ENCODE assay signal across 8 cellular contexts in genomic region chr2:174606336-174606735, GRCh38. TPM values are rescaled to one million over a fixed set of nuclear protein-coding genes. Genes with fewer than 3 reads are reported as not detected.
DNase-seq lines count a peak whose midpoint lies in the region; ATAC-seq, FAIRE-seq and TF ChIP-seq lines count a peak whose summit lies in the region.

No MANE protein-coding gene starts in this region.

- H3K9me2 ChIP-seq in GM23248 (ENCODE audit: insufficient read depth) = no peaks in the 10 kb centered on the region

- peaks cover 67% of the 10 kb centered on the region for H3K79me2 ChIP-seq in GM23248 (ENCODE audit: insufficient read depth)

- TF ChIP-seq EP300 in A549 (IDR thresholded peaks at IDR 0.05) = peak in 1 of 2 experiments; percentile 25; a peak in 1 of 5 replicates

- TF ChIP-seq POLR2A in A549 (IDR thresholded peaks at IDR 0.05; ENCODE audit: low read length) = no peak

- no peak for TF ChIP-seq RAD21 in A549 (conservative IDR thresholded peaks at IDR 0.05 in 1 of 2, IDR thresholded peaks at IDR 0.05 in 1 of 2)

- H3K4me3 ChIP-seq in A549 (no peak overlapping the region), GM23248 (0 out of 2 replicates have a peak overlapping the region, but pooled peaks have one; percentile 2), fibroblast of mammary gland (ENCODE audit: control insufficient read depth, low read depth, low read length) (no peak overlapping the region), tibial artery (no peak overlapping the region)

- H2AFZ ChIP-seq in GM23248 = no peak overlapping the region

- H3K36me3 ChIP-seq in GM23248 (ENCODE audit: low read depth) (no peaks in the 10 kb centered on the region), tibial artery (no peaks in the 10 kb centered on the region)

- in situ Hi-C loops in GM23248 (cut with MboI) = no loop called here

- H3K4me3 Mint-ChIP-seq in T-helper 17 cell = peak overlapping the region; percentile 67

- H3K9me3 ChIP-seq in A549 (no peaks in the 10 kb centered on the region), GM23248 (ENCODE audit: low read depth) (no peaks in the 10 kb centered on the region), T-helper 17 cell (ENCODE audit: control insufficient read depth, low read length, poor library complexity, severe bottlenecking) (no peaks in the 10 kb centered on the region), tibial artery (no peaks in the 10 kb centered on the region)

- H3K27ac ChIP-seq in A549 (peak overlapping the region; percentile 72 to 81), GM23248 (peak overlapping the region; percentile 93), tibial artery (peak overlapping the region; percentile 48 to 62)

- H3K36me3 Mint-ChIP-seq in T-helper 17 cell (ENCODE audit: low read depth) = peaks cover 2% of the 10 kb centered on the region

- intact Hi-C loops in tibial artery (cut with DNase I; ENCODE audit: low total_unique reads) = loop anchor here (10.0 kb wide), 1 partner anchor 142 kb away; no protein-coding TSS in a partner anchor

- 18% methylated on average over 3 of the region's 3 CpGs for WGBS in A549 (ENCODE audit: missing lambda C conversion rate)
- WGBS in GM23248 (ENCODE audit: low coverage in 1 of 2, low lambda C conversion rate in 2 of 2, missing lambda C conversion rate in 2 of 2), 2 experiments = 8 to 12% methylated on average over 3 of the region's 3 CpGs

- H3K4me1 ChIP-seq in A549 (peaks cover 47% of the 10 kb centered on the region), GM23248 (ENCODE audit: insufficient read depth) (peaks cover 38% of the 10 kb centered on the region), tibial artery (peaks cover 0 to 75% (median 45%) of the 10 kb centered on the region in 4 donors)

- DNase-seq in A549 (ENCODE audit: low read depth in 1 of 2, low spot score in 1 of 2) (peak; percentile 56 to 82), GM23248 (peak; percentile 95), T-helper 17 cell (no peak), fibroblast of mammary gland (ENCODE audit: low read depth) (peak; percentile 97), tibial artery (peak in 1 of 2 donors; percentile 57), ecto neural progenitor cell (ENCODE audit: low spot score) (no peak), GM19240 (ENCODE audit: insufficient read length, low spot score) (no peak)

- POLR2A ChIA-PET in A549 (lab: Yijun Ruan, JAX) = no interaction called here

- CTCF ChIA-PET in A549 (lab: Yijun Ruan, JAX) = interaction anchor here (0.8 to 3.8 kb wide), 6 partner anchors 20 to 91 kb away, joined by 3 to 12 read pairs (median 5); no protein-coding TSS in a partner anchor

- peak overlapping the region; percentile 75 for H3K9ac ChIP-seq in GM23248

- TF ChIP-seq CTCF in A549 (IDR thresholded peaks at IDR 0.05) (no peak), fibroblast of mammary gland (conservative IDR thresholded peaks at IDR 0.05; ENCODE audit: control insufficient read depth, insufficient read depth, low read depth, low read length) (no peak), tibial artery (IDR thresholded peaks at IDR 0.05) (no peak)

- peaks cover 65% of the 10 kb centered on the region for H3K4me1 Mint-ChIP-seq in T-helper 17 cell

- peak overlapping the region; percentile 98 for H3K27ac Mint-ChIP-seq in T-helper 17 cell

- H3K27me3 Mint-ChIP-seq in T-helper 17 cell = no peaks in the 10 kb centered on the region

- peak overlapping the region; percentile 80 for H3K4me2 ChIP-seq in A549
- peak overlapping the region; percentile 46 for H3K4me2 ChIP-seq in GM23248 (ENCODE audit: unreplicated experiment)

- peaks cover 34% of the 10 kb centered on the region for H3F3A ChIP-seq in GM23248 (ENCODE audit: insufficient read depth)

- H4K20me1 ChIP-seq in GM23248 (ENCODE audit: insufficient read depth) = no peaks in the 10 kb centered on the region

- H3K27me3 ChIP-seq in GM23248 (replicated peaks; ENCODE audit: insufficient read depth) (no peaks in the 10 kb centered on the region), tibial artery (no peaks in the 10 kb centered on the region)

- ATAC-seq in A549 = peak; percentile 91
- no peak for ATAC-seq in T-helper 17 cell
- ATAC-seq in HG02623 (IDR thresholded peaks at IDR 0.05; ENCODE audit: unreplicated experiment) = no peak

- no peak for FAIRE-seq in A549 (lab: Jason Lieb, UNC)

TF ChIP-seq in A549, 52 proteins besides CTCF, POLR2A, EP300 and RAD21:
- TF ChIP-seq JUN (IDR thresholded peaks at IDR 0.05) (no peak), MAFK (IDR thresholded peaks at IDR 0.05; ENCODE audit: partially characterized antibody) (no peak), JUNB (IDR thresholded peaks at IDR 0.05) (peak; percentile 56; the same call in 1 of the 2 replicates), FOSL2 (IDR thresholded peaks at IDR 0.05) (no peak), FOSL2 (CRISPR knock-in tag; IDR thresholded peaks at IDR 0.05) (peak; percentile 53), HOXB5 (CRISPR knock-in tag; IDR thresholded peaks at IDR 0.05) (peak; percentile 97), GATA3 (IDR thresholded peaks at IDR 0.05; ENCODE audit: borderline replicate concordance) (peak; percentile 53; the same call in 1 of the 2 replicates)
- TF ChIP-seq, protein P1, sequence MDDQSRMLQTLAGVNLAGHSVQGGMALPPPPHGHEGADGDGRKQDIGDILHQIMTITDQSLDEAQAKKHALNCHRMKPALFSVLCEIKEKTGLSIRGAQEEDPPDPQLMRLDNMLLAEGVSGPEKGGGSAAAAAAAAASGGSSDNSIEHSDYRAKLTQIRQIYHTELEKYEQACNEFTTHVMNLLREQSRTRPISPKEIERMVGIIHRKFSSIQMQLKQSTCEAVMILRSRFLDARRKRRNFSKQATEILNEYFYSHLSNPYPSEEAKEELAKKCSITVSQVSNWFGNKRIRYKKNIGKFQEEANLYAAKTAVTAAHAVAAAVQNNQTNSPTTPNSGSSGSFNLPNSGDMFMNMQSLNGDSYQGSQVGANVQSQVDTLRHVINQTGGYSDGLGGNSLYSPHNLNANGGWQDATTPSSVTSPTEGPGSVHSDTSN (IDR thresholded peaks at IDR 0.05) = peak; percentile 43; the same call in 1 of the 2 replicates
- TF ChIP-seq, protein P2, sequence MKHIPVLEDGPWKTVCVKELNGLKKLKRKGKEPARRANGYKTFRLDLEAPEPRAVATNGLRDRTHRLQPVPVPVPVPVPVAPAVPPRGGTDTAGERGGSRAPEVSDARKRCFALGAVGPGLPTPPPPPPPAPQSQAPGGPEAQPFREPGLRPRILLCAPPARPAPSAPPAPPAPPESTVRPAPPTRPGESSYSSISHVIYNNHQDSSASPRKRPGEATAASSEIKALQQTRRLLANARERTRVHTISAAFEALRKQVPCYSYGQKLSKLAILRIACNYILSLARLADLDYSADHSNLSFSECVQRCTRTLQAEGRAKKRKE (CRISPR knock-in tag; IDR thresholded peaks at IDR 0.05; ENCODE audit: low read depth) = 0 out of 2 replicates have a peak, but pooled peaks have one; percentile 30

RNA-seq across cellular contexts. Expression of gene WIPF1, which starts 8.7 kb away (rescaled TPM):
- polyA plus RNA-seq in A549 (2011; rRNA removed) (18.4 and 20.1 TPM in 2 replicates), A549 (2017; fragmentation: RNase III; extraction: RNeasy Plus Mini Kit Qiagen cat#74134 plus additional on column Dnase treatment) (13.2 to 16.4 TPM (median 16.0 TPM) in 3 replicates), GM23248 (2016; fragmentation: Nextera tagmentation; extraction: Ambion mirVana) (47.8 and 50.3 TPM in 2 replicates)
- 10.5 and 14.0 TPM in 2 replicates for polyA plus RNA-seq in A549 (2012; cell fraction: cytosol; rRNA removed)
- 9.9 and 11.3 TPM in 2 replicates for polyA plus RNA-seq in A549 (2012; cell fraction: nucleus; rRNA removed)
- 12.0 and 17.0 TPM in 2 replicates for polyA minus RNA-seq in A549 (2011; rRNA and poly(A)+ RNA removed)
- 20.1 and 21.4 TPM in 2 replicates for total RNA-seq in GM23248 (2014; rRNA removed; shearing (Covaris generic))
- 100 to 1,000 TPM; 368 to 424 TPM for total RNA-seq in T-helper 17 cell

Comparison
In these comparisons a context has a peak if more than half of its experiments do, and no peak if none do; other contexts are left out.
1. ATAC-seq: peak in A549 (2 of 2); none in T-helper 17 cell (single experiment) and HG02623 (single experiment).
2. DNase-seq: peak in A549 (2 of 2), GM23248 (single experiment) and fibroblast of mammary gland (single experiment); none in T-helper 17 cell (0 of 3), ecto neural progenitor cell (single experiment) and GM19240 (single experiment).
3. RNA of gene WIPF1, which starts 8.7 kb away (total RNA-seq): 368 to 424 TPM in T-helper 17 cell; 20.1 to 21.4 TPM in GM23248; every median in the first group is over 10 times any median in the second.
4. Peak in every context shown above with its lines, with median percentiles within 50 percentile points of each other: H3K27ac ChIP-seq.